Comparison of ENCODE assay signal across 8 cellular contexts in genomic region chr12:98725481-98726247, GRCh38.
DNase-seq lines count a peak whose midpoint lies in the region; ATAC-seq and TF ChIP-seq lines count a peak whose summit lies in the region.

No MANE protein-coding gene starts in this region.

- H2AFZ ChIP-seq in parathyroid adenoma = no peak overlapping the region

- no peaks in the 10 kb centered on the region for H3K36me3 ChIP-seq in parathyroid adenoma (ENCODE audit: control insufficient read depth, insufficient read depth, low read length)

- H3K27me3 ChIP-seq in parathyroid adenoma (ENCODE audit: control insufficient read depth, insufficient read depth, low read length) = no peaks in the 10 kb centered on the region

- no peak overlapping the region for H3K4me3 ChIP-seq in parathyroid adenoma (ENCODE audit: low read depth, low read length)

- peak; percentile 90 for DNase-seq in Ammon's horn (ENCODE audit: low spot score)
- peak; percentile 28 for DNase-seq in NCI-H1092 treated with DMSO at 0.1 percent for 48 hours (lab: John Stamatoyannopoulos, UW)
- DNase-seq in activated CD4-positive, alpha-beta T cell treated with anti-CD3 and anti-CD28 coated beads for 48 hours = peak; percentile 79
- peak; percentile 71 for DNase-seq in fibroblast of peridontal ligament (ENCODE audit: extremely low read depth)
- no peak for DNase-seq in activated gamma-delta T cell (lab: John Stamatoyannopoulos, UW)

- no peaks in the 10 kb centered on the region for H3K9me3 ChIP-seq in parathyroid adenoma (ENCODE audit: control insufficient read depth, low read length)

- H3K9ac ChIP-seq in parathyroid adenoma = no peak overlapping the region

- H3K4me1 ChIP-seq in parathyroid adenoma = no peaks in the 10 kb centered on the region

- ATAC-seq in HG02763 (IDR thresholded peaks at IDR 0.05; ENCODE audit: unreplicated experiment) = peak; percentile 72

- no peak overlapping the region for H3K27ac ChIP-seq in parathyroid adenoma

- H3K79me2 ChIP-seq in parathyroid adenoma = no peaks in the 10 kb centered on the region

- H3K4me2 ChIP-seq in parathyroid adenoma (ENCODE audit: low read length) = no peak overlapping the region

- peak; percentile 37 for TF ChIP-seq CTCF in GM12873 (IDR thresholded peaks at IDR 0.05; ENCODE audit: insufficient read depth, low read depth, low read length, missing control alignments)
- peak; percentile 36 for TF ChIP-seq CTCF in parathyroid adenoma (IDR thresholded peaks at IDR 0.05)
